15 cellular contexts compared by ENCODE assay signal in genomic region chr9:125447202-125447802, GRCh38.
DNase-seq lines count a peak whose midpoint lies in the region; ATAC-seq and TF ChIP-seq lines count a peak whose summit lies in the region.
"Had no signal": no experiment of that assay in that cellular context is flagged by ENCODE, and none has a peak within 500 bp of the region (broad histone marks: within the 10 kb centered on the region; RNA-seq: fewer than 3 reads in every experiment).

No MANE protein-coding gene starts in this region.

- TF ChIP-seq CTCF in osteocyte (IDR thresholded peaks at IDR 0.05): no peak

- CTCF ChIA-PET in HEK293T (lab: Yijun Ruan, JAX): no interaction called here

- DNase-seq in osteocyte (ENCODE audit: extremely low spot score, unreplicated experiment) (peak; percentile 83), activated gamma-delta T cell (lab: John Stamatoyannopoulos, UW) (no peak), HEK293T (ENCODE audit: extremely low spot score) (no peak), Kasumi-1 (lab: John Stamatoyannopoulos, UW) (no peak)
- DNase-seq: amniotic stem cell; effector CD8-positive, alpha-beta T cell; left ventricle myocardium inferior; NCI-H2081; SHP77 treated with DMSO at 0.1 percent for 48 hours; spleen had no signal

- peaks cover 29% of the 10 kb centered on the region for H3K36me3 Mint-ChIP-seq in activated T-helper 17 cell treated with anti-CD3 and anti-CD28 coated beads, Interleukin-2, amount 50 U/mL, for 72 hours (ENCODE audit: low read depth)
- H3K36me3 Mint-ChIP-seq in osteocyte (ENCODE audit: unreplicated experiment): peaks cover 20% of the 10 kb centered on the region

- H3K9me3 Mint-ChIP-seq in activated T-helper 17 cell treated with anti-CD3 and anti-CD28 coated beads, Interleukin-2, amount 50 U/mL, for 72 hours: no peaks in the 10 kb centered on the region
- no peaks in the 10 kb centered on the region for H3K9me3 Mint-ChIP-seq in osteocyte (ENCODE audit: unreplicated experiment)
- H3K9me3 Mint-ChIP-seq: central memory CD8-positive, alpha-beta T cell had no signal

- ATAC-seq in GM19455 (IDR thresholded peaks at IDR 0.05; ENCODE audit: unreplicated experiment): peak; percentile 17
- peak; percentile 17 for ATAC-seq in HG03025 (IDR thresholded peaks at IDR 0.05; ENCODE audit: low FRiP score, unreplicated experiment)
- ATAC-seq in activated T-helper 17 cell treated with anti-CD3 and anti-CD28 coated beads, Interleukin-2, amount 50 U/mL, for 72 hours (replicated peaks): no peak
- ATAC-seq: activated CD4-positive, CD25-positive, alpha-beta regulatory T cell treated with anti-CD3 and anti-CD28 coated beads, Interleukin-2, amount 50 U/mL, for 24 hours had no signal

- no peaks in the 10 kb centered on the region for H3K4me1 Mint-ChIP-seq in activated T-helper 17 cell treated with anti-CD3 and anti-CD28 coated beads, Interleukin-2, amount 50 U/mL, for 72 hours
- H3K4me1 Mint-ChIP-seq in osteocyte (ENCODE audit: unreplicated experiment): no peaks in the 10 kb centered on the region

- peak overlapping the region; percentile 6 for H3K27ac Mint-ChIP-seq in activated T-helper 17 cell treated with anti-CD3 and anti-CD28 coated beads, Interleukin-2, amount 50 U/mL, for 72 hours
- no peak overlapping the region for H3K27ac Mint-ChIP-seq in osteocyte (ENCODE audit: unreplicated experiment)

- POLR2A ChIA-PET in HEK293T (lab: Yijun Ruan, JAX): no interaction called here

- no peak overlapping the region for H3K4me3 Mint-ChIP-seq in activated T-helper 17 cell treated with anti-CD3 and anti-CD28 coated beads, Interleukin-2, amount 50 U/mL, for 72 hours
- no peak overlapping the region for H3K4me3 Mint-ChIP-seq in osteocyte (ENCODE audit: unreplicated experiment)
- H3K4me3 Mint-ChIP-seq: central memory CD8-positive, alpha-beta T cell had no signal

- no peaks in the 10 kb centered on the region for H3K27me3 Mint-ChIP-seq in activated T-helper 17 cell treated with anti-CD3 and anti-CD28 coated beads, Interleukin-2, amount 50 U/mL, for 72 hours
- no peaks in the 10 kb centered on the region for H3K27me3 Mint-ChIP-seq in osteocyte (ENCODE audit: unreplicated experiment)
- H3K27me3 Mint-ChIP-seq: central memory CD8-positive, alpha-beta T cell had no signal

TF ChIP-seq in HEK293T, 16 proteins besides CTCF, POLR2A, EP300 and RAD21:
- TF ChIP-seq NFRKB (IDR thresholded peaks at IDR 0.05) (no peak), ARNT (IDR thresholded peaks at IDR 0.05) (no peak), TARDBP (IDR thresholded peaks at IDR 0.05) (no peak), ELF4 (IDR thresholded peaks at IDR 0.05) (no peak), FOXM1 (IDR thresholded peaks at IDR 0.05; ENCODE audit: borderline replicate concordance) (no peak), SUZ12 (IDR thresholded peaks at IDR 0.05) (no peak), L3MBTL2 (conservative IDR thresholded peaks at IDR 0.05) (no peak), SP1 (IDR thresholded peaks at IDR 0.05) (no peak), HDGF (IDR thresholded peaks at IDR 0.05; ENCODE audit: borderline replicate concordance) (no peak), FOXK2 (IDR thresholded peaks at IDR 0.05) (no peak), FOXA1 (IDR thresholded peaks at IDR 0.05) (no peak), ZNF384 (IDR thresholded peaks at IDR 0.05) (no peak), LEF1 (IDR thresholded peaks at IDR 0.05; ENCODE audit: borderline replicate concordance) (no peak), CTBP1 (IDR thresholded peaks at IDR 0.05; ENCODE audit: borderline replicate concordance) (no peak), BHLHE40 (IDR thresholded peaks at IDR 0.05; ENCODE audit: borderline replicate concordance) (no peak)
- TF ChIP-seq, protein P1, sequence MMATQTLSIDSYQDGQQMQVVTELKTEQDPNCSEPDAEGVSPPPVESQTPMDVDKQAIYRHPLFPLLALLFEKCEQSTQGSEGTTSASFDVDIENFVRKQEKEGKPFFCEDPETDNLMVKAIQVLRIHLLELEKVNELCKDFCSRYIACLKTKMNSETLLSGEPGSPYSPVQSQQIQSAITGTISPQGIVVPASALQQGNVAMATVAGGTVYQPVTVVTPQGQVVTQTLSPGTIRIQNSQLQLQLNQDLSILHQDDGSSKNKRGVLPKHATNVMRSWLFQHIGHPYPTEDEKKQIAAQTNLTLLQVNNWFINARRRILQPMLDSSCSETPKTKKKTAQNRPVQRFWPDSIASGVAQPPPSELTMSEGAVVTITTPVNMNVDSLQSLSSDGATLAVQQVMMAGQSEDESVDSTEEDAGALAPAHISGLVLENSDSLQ (IDR thresholded peaks at IDR 0.05): no peak
